ENCODE assay signal across 10 cellular contexts in genomic region chr2:39620067-39620466, GRCh38. TPM values are rescaled to one million over a fixed set of nuclear protein-coding genes. Genes with fewer than 3 reads are reported as not detected.
DNase-seq lines count a peak whose midpoint lies in the region; ATAC-seq and TF ChIP-seq lines count a peak whose summit lies in the region.
"Had no signal": no experiment of that assay in that cellular context is flagged by ENCODE, and none has a peak within 500 bp of the region (broad histone marks: within the 10 kb centered on the region; RNA-seq: fewer than 3 reads in every experiment).

No MANE protein-coding gene starts in this region.

- 15 to 22% (median 20%) methylated on average over 6 of the region's 6 CpGs for WGBS in stomach, 5 donors

- H3K4me1 ChIP-seq in foreskin keratinocyte (no peaks in the 10 kb centered on the region), stomach (peaks cover 0 to 13% (median 5%) of the 10 kb centered on the region in 4 donors)

- TF ChIP-seq EP300 in stomach (IDR thresholded peaks at IDR 0.05): no peak

- peak; percentile 56 for DNase-seq in activated CD4-positive, alpha-beta T cell treated with anti-CD3 and anti-CD28 coated beads for 36 hours
- DNase-seq in activated CD4-positive, alpha-beta T cell treated with anti-CD3 and anti-CD28 coated beads, Interleukin-2, amount 50 U/mL, for 1 hour: no peak
- DNase-seq in SIG-M5 treated with dmso at 0.1 percent for 504 hours (lab: John Stamatoyannopoulos, UW; ENCODE audit: unreplicated experiment) (peak; percentile 82), foreskin keratinocyte (peak; percentile 44 to 67), stomach (peak; percentile 56), H7 (no peak), D341Med (ENCODE audit: low spot score) (no peak)

- POLR2A ChIA-PET in activated CD4-positive, alpha-beta T cell treated with anti-CD3 and anti-CD28 coated beads for 36 hours (lab: Charles Lee): no interaction called here

- H3K27ac Mint-ChIP-seq in activated CD4-positive, alpha-beta T cell treated with anti-CD3 and anti-CD28 coated beads for 36 hours: no peak overlapping the region
- H3K27ac Mint-ChIP-seq: B cell had no signal

- H3K9me3 Mint-ChIP-seq in activated CD4-positive, alpha-beta T cell treated with anti-CD3 and anti-CD28 coated beads for 36 hours (ENCODE audit: low read depth): no peaks in the 10 kb centered on the region

- H3K9me3 ChIP-seq in stomach: no peaks in the 10 kb centered on the region
- H3K9me3 ChIP-seq: ascending aorta had no signal

- H3K27ac ChIP-seq in foreskin keratinocyte (no peak overlapping the region), stomach (no peak overlapping the region)
- H3K27ac ChIP-seq: ascending aorta had no signal

- no peak overlapping the region for H3K4me3 Mint-ChIP-seq in activated CD4-positive, alpha-beta T cell treated with anti-CD3 and anti-CD28 coated beads for 36 hours
- H3K4me3 Mint-ChIP-seq: B cell had no signal

- H3K27me3 ChIP-seq in foreskin keratinocyte: peaks cover 39% of the 10 kb centered on the region
- H3K27me3 ChIP-seq in stomach: no peaks in the 10 kb centered on the region
- no peaks in the 10 kb centered on the region for H3K27me3 ChIP-seq in H7 (ENCODE audit: control insufficient read depth, insufficient read depth, low read length)
- H3K27me3 ChIP-seq: ascending aorta had no signal

- H3K36me3 ChIP-seq in stomach (no peaks in the 10 kb centered on the region), H7 (replicated peaks; ENCODE audit: control insufficient read depth, insufficient read depth, low read length) (no peaks in the 10 kb centered on the region)
- H3K36me3 ChIP-seq: ascending aorta had no signal

- TF ChIP-seq POLR2A in stomach (IDR thresholded peaks at IDR 0.05): no peak

- intact Hi-C loops in activated CD4-positive, alpha-beta T cell treated with anti-CD3 and anti-CD28 coated beads for 36 hours (cut with DNase I, micrococcal nuclease): no loop called here
- intact Hi-C loops in stomach (cut with DNase I; ENCODE audit: low total_unique reads): no loop called here

- no peak for TF ChIP-seq CTCF in foreskin keratinocyte (conservative IDR thresholded peaks at IDR 0.05)
- TF ChIP-seq CTCF in stomach (IDR thresholded peaks at IDR 0.05): no peak

- H3K27me3 Mint-ChIP-seq in activated CD4-positive, alpha-beta T cell treated with anti-CD3 and anti-CD28 coated beads for 36 hours: peaks cover 37% of the 10 kb centered on the region

- CTCF ChIA-PET in activated CD4-positive, alpha-beta T cell treated with anti-CD3 and anti-CD28 coated beads for 36 hours (lab: Charles Lee): interaction anchor here (1.3 kb wide), 1 partner anchor 47 kb away, joined by 4 read pairs; no protein-coding TSS in a partner anchor

- no peak for ATAC-seq in activated CD4-positive, alpha-beta T cell treated with anti-CD3 and anti-CD28 coated beads for 36 hours
- peak; percentile 61 for ATAC-seq in foreskin keratinocyte
- no peak for ATAC-seq in GM18873 (IDR thresholded peaks at IDR 0.05; ENCODE audit: low FRiP score, unreplicated experiment)

- no peaks in the 10 kb centered on the region for H3K36me3 Mint-ChIP-seq in activated CD4-positive, alpha-beta T cell treated with anti-CD3 and anti-CD28 coated beads for 36 hours (ENCODE audit: low read depth)

- H3K4me3 ChIP-seq in stomach (no peak overlapping the region), H7 (ENCODE audit: insufficient read depth, low read depth, low read length) (no peak overlapping the region)

- H3K4me1 Mint-ChIP-seq in activated CD4-positive, alpha-beta T cell treated with anti-CD3 and anti-CD28 coated beads for 36 hours: peaks cover 10% of the 10 kb centered on the region

RNA-seq across cellular contexts. Expression of gene TMEM178A, which starts 45.6 kb away (rescaled TPM):
- total RNA-seq in activated CD4-positive, alpha-beta T cell treated with anti-CD3 and anti-CD28 coated beads for 36 hours: under 1 TPM; 0.21 to 0.39 TPM
- total RNA-seq in foreskin keratinocyte (not detected in 2 replicates), stomach (10 to 100 TPM in 1 of 5 donors, 1 to 10 TPM in 4; 1.2 to 36.5 (median 7.0) TPM)
- polyA plus RNA-seq in foreskin keratinocyte (0.04 and 0.07 TPM in 2 replicates), stomach (1 to 10 TPM in 2 of 3 donors, under 1 TPM in 1; 0.62 to 4.3 (median 2.3) TPM)
- total RNA-seq in H7 (2014; rRNA removed; shearing (Covaris generic)): 7.1 and 8.1 TPM in 2 replicates

Comparison
In these comparisons a context has a peak if more than half of its experiments do, and no peak if none do; other contexts are left out.
1. DNase-seq: peak in activated CD4-positive, alpha-beta T cell treated with anti-CD3 and anti-CD28 coated beads for 36 hours (single experiment), SIG-M5 treated with dmso at 0.1 percent for 504 hours (single experiment), foreskin keratinocyte (2 of 2) and stomach (single experiment); none in activated CD4-positive, alpha-beta T cell treated with anti-CD3 and anti-CD28 coated beads, Interleukin-2, amount 50 U/mL, for 1 hour (single experiment), H7 (single experiment) and D341Med (single experiment).